In genomic region chr6:158852312-158853071, GRCh38 we compare ENCODE assay signal across 10 cellular contexts. TPM values are rescaled to one million over a fixed set of nuclear protein-coding genes. Genes with fewer than 3 reads are reported as not detected.
DNase-seq lines count a peak whose midpoint lies in the region; ATAC-seq and TF ChIP-seq lines count a peak whose summit lies in the region.
"Had no signal": no experiment of that assay in that cellular context is flagged by ENCODE, and none has a peak within 500 bp of the region (broad histone marks: within the 10 kb centered on the region; RNA-seq: fewer than 3 reads in every experiment).

No MANE protein-coding gene starts in this region.

- H3K9me3 Mint-ChIP-seq in GM23338 = no peaks in the 10 kb centered on the region; the same call in 2 of the 3 replicates
- no peaks in the 10 kb centered on the region for H3K9me3 Mint-ChIP-seq in activated T-helper 2 cell treated with anti-CD3 and anti-CD28 coated beads, Interferon-gamma antibody, Interleukin-2, Interleukin-4, amounts not matched to agents 10 μg/mL and 5 μg/mL and 100 μg/mL, durations not matched to agents 14 hours and 24 hours and 36 hours

- peak overlapping the region; percentile 42 for H3K4me2 ChIP-seq in GM23338

- intact Hi-C loops in activated T-helper 2 cell treated with anti-CD3 and anti-CD28 coated beads, Interferon-gamma antibody, Interleukin-2, Interleukin-4, amounts not matched to agents 10 μg/mL and 5 μg/mL and 100 μg/mL, durations not matched to agents 14 hours and 24 hours and 36 hours (cut with micrococcal nuclease) = loop anchor here (1.0 to 5.0 kb wide), 5 partner anchors 17 to 580 kb away; partner anchors contain the start of gene TAGAP
- intact Hi-C loops in lower lobe of right lung (cut with DNase I) (no loop called here), left cardiac atrium (cut with DNase I) (loop anchor here in 1 of 2 donors (10.0 kb wide), 1 partner anchor 58 kb away; no protein-coding TSS in a partner anchor)

- H3K4me1 Mint-ChIP-seq in GM23338 = peaks cover 22% of the 10 kb centered on the region
- H3K4me1 Mint-ChIP-seq in activated T-helper 2 cell treated with anti-CD3 and anti-CD28 coated beads, Interferon-gamma antibody, Interleukin-2, Interleukin-4, amounts not matched to agents 10 μg/mL and 5 μg/mL and 100 μg/mL, durations not matched to agents 14 hours and 24 hours and 36 hours (ENCODE audit: low read depth) = peaks cover 29% of the 10 kb centered on the region

- peak overlapping the region; percentile 76; the same call in 1 of the 2 replicates for H3K27ac Mint-ChIP-seq in GM23338
- H3K27ac Mint-ChIP-seq in activated T-helper 2 cell treated with anti-CD3 and anti-CD28 coated beads, Interferon-gamma antibody, Interleukin-2, Interleukin-4, amounts not matched to agents 10 μg/mL and 5 μg/mL and 100 μg/mL, durations not matched to agents 14 hours and 24 hours and 36 hours = no peak overlapping the region

- DNase-seq in GM23338 (ENCODE audit: low spot score) (no peak), lower lobe of right lung (no peak), left cardiac atrium (no peak), GM19240 (ENCODE audit: insufficient read length, low spot score) (no peak)
- DNase-seq in activated T-helper 2 cell treated with anti-CD3 and anti-CD28 coated beads, Interferon-gamma antibody, Interleukin-2, Interleukin-4, amounts not matched to agents 10 μg/mL and 5 μg/mL and 100 μg/mL, durations not matched to agents 14 hours and 24 hours and 36 hours (ENCODE audit: low spot score) = peak; percentile 16
- DNase-seq: heart right ventricle had no signal

- H3K27me3 ChIP-seq in GM23338 (ENCODE audit: insufficient read depth) (no peaks in the 10 kb centered on the region), lower lobe of right lung (ENCODE audit: low read depth) (no peaks in the 10 kb centered on the region)
- H3K27me3 ChIP-seq: heart right ventricle had no signal

- no peak overlapping the region for H3K4me3 Mint-ChIP-seq in GM23338
- no peak overlapping the region for H3K4me3 Mint-ChIP-seq in activated T-helper 2 cell treated with anti-CD3 and anti-CD28 coated beads, Interferon-gamma antibody, Interleukin-2, Interleukin-4, amounts not matched to agents 10 μg/mL and 5 μg/mL and 100 μg/mL, durations not matched to agents 14 hours and 24 hours and 36 hours (ENCODE audit: low read depth)

- H3K27me3 Mint-ChIP-seq in GM23338 (ENCODE audit: insufficient read depth, low read depth, poor library complexity) = peaks cover 12% of the 10 kb centered on the region
- no peaks in the 10 kb centered on the region for H3K27me3 Mint-ChIP-seq in activated T-helper 2 cell treated with anti-CD3 and anti-CD28 coated beads, Interferon-gamma antibody, Interleukin-2, Interleukin-4, amounts not matched to agents 10 μg/mL and 5 μg/mL and 100 μg/mL, durations not matched to agents 14 hours and 24 hours and 36 hours (ENCODE audit: low read depth)

- peak overlapping the region; percentile 57 for H3K27ac ChIP-seq in 22Rv1
- peak overlapping the region; percentile 94 for H3K27ac ChIP-seq in GM23338 (ENCODE audit: low read depth)
- H3K27ac ChIP-seq in lower lobe of right lung = peak overlapping the region; percentile 87
- H3K27ac ChIP-seq: SK-N-MC had no signal

- no peak overlapping the region for H2AFZ ChIP-seq in GM23338

- no peaks in the 10 kb centered on the region for H3K36me3 Mint-ChIP-seq in GM23338 (ENCODE audit: low read depth)
- no peaks in the 10 kb centered on the region for H3K36me3 Mint-ChIP-seq in activated T-helper 2 cell treated with anti-CD3 and anti-CD28 coated beads, Interferon-gamma antibody, Interleukin-2, Interleukin-4, amounts not matched to agents 10 μg/mL and 5 μg/mL and 100 μg/mL, durations not matched to agents 14 hours and 24 hours and 36 hours (ENCODE audit: low read depth)

- H3K4me3 ChIP-seq in GM23338 = peak overlapping the region; percentile 9; the same call in 1 of the 2 replicates
- H3K4me3 ChIP-seq in lower lobe of right lung = no peak overlapping the region

- H3F3A ChIP-seq in GM23338 (replicated peaks; ENCODE audit: low read depth) = peaks cover 14% of the 10 kb centered on the region

- H3K9me3 ChIP-seq in lower lobe of right lung = no peaks in the 10 kb centered on the region
- H3K9me3 ChIP-seq: heart right ventricle had no signal

- H4K20me1 ChIP-seq in GM23338 (replicated peaks; ENCODE audit: insufficient read depth) = no peaks in the 10 kb centered on the region

- no peaks in the 10 kb centered on the region for H3K9me2 ChIP-seq in GM23338 (ENCODE audit: insufficient read depth)

- ATAC-seq in GM23338 (no peak), lower lobe of right lung (peak; percentile 2), GM19452 (IDR thresholded peaks at IDR 0.05; ENCODE audit: unreplicated experiment) (no peak), left cardiac atrium (no peak), GM19467 (IDR thresholded peaks at IDR 0.05; ENCODE audit: unreplicated experiment) (no peak)

- H3K79me2 ChIP-seq in GM23338 (replicated peaks; ENCODE audit: insufficient read depth) = no peaks in the 10 kb centered on the region

- TF ChIP-seq CTCF in 22Rv1 (IDR thresholded peaks at IDR 0.05) = no peak
- TF ChIP-seq CTCF in GM23338 (conservative IDR thresholded peaks at IDR 0.05; ENCODE audit: low read depth in 2 of 2) = no peak
- no peak for TF ChIP-seq CTCF in lower lobe of right lung (IDR thresholded peaks at IDR 0.05)

- H3K4me1 ChIP-seq in GM23338 (ENCODE audit: insufficient read depth) (peaks cover 40% of the 10 kb centered on the region), lower lobe of right lung (peaks cover 45% of the 10 kb centered on the region)

- no peaks in the 10 kb centered on the region for H3K36me3 ChIP-seq in GM23338 (ENCODE audit: insufficient read depth)
- no peaks in the 10 kb centered on the region for H3K36me3 ChIP-seq in lower lobe of right lung
- H3K36me3 ChIP-seq: heart right ventricle had no signal

TF ChIP-seq in GM23338, 12 proteins besides CTCF, POLR2A, EP300 and RAD21 (continues in another document):
- TF ChIP-seq EZH2phosphoT487 (IDR thresholded peaks at IDR 0.05; ENCODE audit: unreplicated experiment) = no peak
- no peak for TF ChIP-seq NANOG (IDR thresholded peaks at IDR 0.05; ENCODE audit: borderline replicate concordance)
- TF ChIP-seq ZNF114 (CRISPR knock-in tag; IDR thresholded peaks at IDR 0.05) = no peak
- no peak for TF ChIP-seq CREB1 (CRISPR knock-in tag; IDR thresholded peaks at IDR 0.05; ENCODE audit: low read depth)
- TF ChIP-seq ZNF331 (CRISPR knock-in tag; IDR thresholded peaks at IDR 0.05; ENCODE audit: low read depth) = no peak
- no peak for TF ChIP-seq REST (IDR thresholded peaks at IDR 0.05; ENCODE audit: unreplicated experiment)
- TF ChIP-seq JUNB (IDR thresholded peaks at IDR 0.05; ENCODE audit: unreplicated experiment) = no peak

RNA-seq across cellular contexts. Expression of gene EZR, which starts 33.3 kb away (rescaled TPM):
- 208 and 209 TPM in 2 replicates for total RNA-seq in GM23338 (2014; rRNA removed; shearing (Covaris generic))
- polyA plus RNA-seq in GM23338 (2016; fragmentation: Nextera tagmentation; extraction: Ambion mirVana) = 188 and 199 TPM in 2 replicates
- total RNA-seq in activated T-helper 2 cell treated with anti-CD3 and anti-CD28 coated beads, Interferon-gamma antibody, Interleukin-2, Interleukin-4, amounts not matched to agents 10 μg/mL and 5 μg/mL and 100 μg/mL, durations not matched to agents 14 hours and 24 hours and 36 hours = 204 and 206 TPM in 2 replicates
- total RNA-seq in lower lobe of right lung (254 TPM), left cardiac atrium (100 to 1,000 TPM; 140 to 217 TPM)

Comparison
In these comparisons a context has a peak if more than half of its experiments do, and no peak if none do; other contexts are left out.
1. ATAC-seq: peak in lower lobe of right lung (2 of 2); none in GM23338 (single experiment), GM19452 (single experiment), left cardiac atrium (0 of 2) and GM19467 (single experiment).
2. Peak in every context shown above with its lines, with median percentiles within 50 percentile points of each other: H3K27ac ChIP-seq.